In genomic region chr4:167183036-167183435, GRCh38 we compare ENCODE assay signal across 34 cellular contexts. TPM values are rescaled to one million over a fixed set of nuclear protein-coding genes. Genes with fewer than 3 reads are reported as not detected.
"Had no signal": no experiment of that assay in that cellular context is flagged by ENCODE, and none has a peak within 500 bp of the region (broad histone marks: within the 10 kb centered on the region; RNA-seq: fewer than 3 reads in every experiment).

No MANE protein-coding gene starts in this region.

- H3K4me3 Mint-ChIP-seq: activated naive CD4-positive, alpha-beta T cell treated with anti-CD3 and anti-CD28 coated beads for 36 hours; activated naive CD8-positive, alpha-beta T cell treated with anti-CD3 and anti-CD28 coated beads for 36 hours; mesothelial cell of epicardium; naive thymus-derived CD8-positive, alpha-beta T cell; neural crest cell; stimulated activated memory B cell treated with anti-CD40 and anti-IgM and Interleukin-4, amounts not matched to agents 10 μg/mL and 1 μg/mL and 100 μg/mL, for 72 hours; stimulated activated naive CD8-positive, alpha-beta T cell treated with anti-CD3 and anti-CD28 coated beads, Interleukin-15, amount 100 ng/mL, for 72 hours; T-helper 17 cell had no signal

- H3K4me3 ChIP-seq: esophagus muscularis mucosa, sigmoid colon, testis, transverse colon had no signal

- H3K27me3 Mint-ChIP-seq: activated naive CD8-positive, alpha-beta T cell treated with anti-CD3 and anti-CD28 coated beads for 36 hours; naive thymus-derived CD8-positive, alpha-beta T cell; stimulated activated memory B cell treated with anti-CD40 and anti-IgM and Interleukin-4, amounts not matched to agents 10 μg/mL and 1 μg/mL and 100 μg/mL, for 72 hours; stimulated activated naive CD8-positive, alpha-beta T cell treated with anti-CD3 and anti-CD28 coated beads, Interleukin-15, amount 100 ng/mL, for 72 hours; T-helper 17 cell had no signal

- H3K27ac ChIP-seq: brain microvascular endothelial cell, esophagus muscularis mucosa, foreskin keratinocyte, sigmoid colon, testis, transverse colon, WERI-Rb-1 had no signal

- FAIRE-seq: astrocyte, keratinocyte, small intestine, urothelium cell line had no signal

- ATAC-seq: activated CD4-positive, CD25-positive, alpha-beta regulatory T cell treated with anti-CD3 and anti-CD28 coated beads, Interleukin-2, amount 50 U/mL, for 24 hours; foreskin keratinocyte; left colon; naive thymus-derived CD8-positive, alpha-beta T cell; SK-N-SH treated with all-trans-retinoic acid at 6 μM for 48 hours; stimulated activated memory B cell treated with anti-CD40 and anti-IgM and Interleukin-4, amounts not matched to agents 10 μg/mL and 1 μg/mL and 100 μg/mL, for 72 hours; stimulated activated naive CD8-positive, alpha-beta T cell treated with anti-CD3 and anti-CD28 coated beads, Interleukin-15, amount 100 ng/mL, for 72 hours; T-helper 17 cell had no signal

- H3K36me3 ChIP-seq: brain microvascular endothelial cell, esophagus muscularis mucosa, sigmoid colon, transverse colon, WERI-Rb-1 had no signal

- H3K4me1 Mint-ChIP-seq: activated naive CD8-positive, alpha-beta T cell treated with anti-CD3 and anti-CD28 coated beads for 36 hours; naive thymus-derived CD8-positive, alpha-beta T cell; neural crest cell; stimulated activated memory B cell treated with anti-CD40 and anti-IgM and Interleukin-4, amounts not matched to agents 10 μg/mL and 1 μg/mL and 100 μg/mL, for 72 hours; stimulated activated naive CD8-positive, alpha-beta T cell treated with anti-CD3 and anti-CD28 coated beads, Interleukin-15, amount 100 ng/mL, for 72 hours; T-helper 17 cell had no signal

- H3K27me3 ChIP-seq: brain microvascular endothelial cell, esophagus muscularis mucosa, foreskin keratinocyte, sigmoid colon, testis, transverse colon had no signal

- H3K36me3 Mint-ChIP-seq: activated naive CD8-positive, alpha-beta T cell treated with anti-CD3 and anti-CD28 coated beads for 36 hours; mesothelial cell of epicardium; naive thymus-derived CD8-positive, alpha-beta T cell; stimulated activated memory B cell treated with anti-CD40 and anti-IgM and Interleukin-4, amounts not matched to agents 10 μg/mL and 1 μg/mL and 100 μg/mL, for 72 hours had no signal

- H3K27ac Mint-ChIP-seq: activated naive CD4-positive, alpha-beta T cell treated with anti-CD3 and anti-CD28 coated beads for 36 hours; activated naive CD8-positive, alpha-beta T cell treated with anti-CD3 and anti-CD28 coated beads for 36 hours; mesothelial cell of epicardium; naive thymus-derived CD8-positive, alpha-beta T cell; stimulated activated memory B cell treated with anti-CD40 and anti-IgM and Interleukin-4, amounts not matched to agents 10 μg/mL and 1 μg/mL and 100 μg/mL, for 72 hours; stimulated activated naive CD8-positive, alpha-beta T cell treated with anti-CD3 and anti-CD28 coated beads, Interleukin-15, amount 100 ng/mL, for 72 hours; T-helper 17 cell had no signal

- H3K9me3 Mint-ChIP-seq: activated naive CD8-positive, alpha-beta T cell treated with anti-CD3 and anti-CD28 coated beads for 36 hours; mesothelial cell of epicardium; neural crest cell; stimulated activated memory B cell treated with anti-CD40 and anti-IgM and Interleukin-4, amounts not matched to agents 10 μg/mL and 1 μg/mL and 100 μg/mL, for 72 hours had no signal

- H3K4me1 ChIP-seq: esophagus muscularis mucosa, foreskin keratinocyte, sigmoid colon, testis, transverse colon had no signal

- H3K9me3 ChIP-seq: esophagus muscularis mucosa, sigmoid colon, testis, transverse colon had no signal

- DNase-seq: activated CD4-positive, alpha-beta T cell treated with anti-CD3 and anti-CD28 coated beads for 48 hours; activated CD4-positive, alpha-beta T cell treated with anti-CD3 and anti-CD28 coated beads, Interleukin-2, amount 50 U/mL, for 48 hours; activated CD8-positive, alpha-beta memory T cell treated with anti-CD3 and anti-CD28 coated beads for 24 hours; activated effector memory CD4-positive, alpha-beta T cell treated with Interleukin-2 at 50 U/mL for 16 hours; activated naive CD4-positive, alpha-beta T cell treated with anti-CD3 and anti-CD28 coated beads for 36 hours; activated naive CD8-positive, alpha-beta T cell treated with anti-CD3 and anti-CD28 coated beads for 36 hours; brain microvascular endothelial cell; foreskin keratinocyte; left colon; mammary epithelial cell; naive thymus-derived CD8-positive, alpha-beta T cell; occipital lobe; sigmoid colon; small intestine; stimulated activated CD4-positive, alpha-beta T cell treated with anti-CD3 and anti-CD28 coated beads, Interleukin-1b, Interleukin-23, amount 100 ng/mL, for 48 hours; stimulated activated CD4-positive, alpha-beta T cell treated with anti-CD3 and anti-CD28 coated beads, Interleukin-4, amount 100 ng/mL, for 4 hours; stimulated activated CD8-positive, alpha-beta memory T cell treated with anti-CD3 and anti-CD28 coated beads, Interleukin-4, amount 100 ng/mL, for 48 hours; stimulated activated naive CD8-positive, alpha-beta T cell treated with anti-CD3 and anti-CD28 coated beads, Interleukin-15, amount 100 ng/mL, for 72 hours; T-helper 17 cell; T1000; testis; transverse colon; WERI-Rb-1 had no signal

RNA-seq across cellular contexts. Expression of gene SPOCK3, which starts 51.3 kb away (rescaled TPM):
- total RNA-seq: activated naive CD4-positive, alpha-beta T cell treated with anti-CD3 and anti-CD28 coated beads for 36 hours; cardiac septum; chondrocyte; foreskin keratinocyte; mammary epithelial cell; naive thymus-derived CD8-positive, alpha-beta T cell; T-helper 17 cell had no signal
- polyA plus RNA-seq: foreskin keratinocyte; keratinocyte; mammary epithelial cell; naive thymus-derived CD8-positive, alpha-beta T cell had no signal
